ENCODE assay signal across 8 cellular contexts in genomic region chr17:41687828-41688640, GRCh38. TPM values are rescaled to one million over a fixed set of nuclear protein-coding genes. Genes with fewer than 3 reads are reported as not detected.
DNase-seq lines count a peak whose midpoint lies in the region; ATAC-seq and TF ChIP-seq lines count a peak whose summit lies in the region.

No MANE protein-coding gene starts in this region.

- no peaks in the 10 kb centered on the region for H3K27me3 Mint-ChIP-seq in activated CD4-positive, alpha-beta memory T cell treated with anti-CD3 and anti-CD28 coated beads, Interleukin-2, amount 10 ng/mL, durations not matched to agents 7 days and 5 days
- peaks cover 4% of the 10 kb centered on the region for H3K27me3 Mint-ChIP-seq in endodermal cell (ENCODE audit: insufficient read depth)
- H3K27me3 Mint-ChIP-seq in naive thymus-derived CD4-positive, alpha-beta T cell: peaks cover 0 to 9% (median 0%) of the 10 kb centered on the region in 5 donors

- TF ChIP-seq CTCF in C4-2B (conservative IDR thresholded peaks at IDR 0.05) (peak; percentile 77), endodermal cell (conservative IDR thresholded peaks at IDR 0.05) (peak; percentile 49), upper lobe of right lung (IDR thresholded peaks at IDR 0.05) (peak; percentile 35)

- H3K9me3 Mint-ChIP-seq in activated CD4-positive, alpha-beta memory T cell treated with anti-CD3 and anti-CD28 coated beads, Interleukin-2, amount 10 ng/mL, durations not matched to agents 7 days and 5 days: no peaks in the 10 kb centered on the region
- peaks cover 23% of the 10 kb centered on the region for H3K9me3 Mint-ChIP-seq in endodermal cell
- peaks cover 0 to 23% (median 0%) of the 10 kb centered on the region in 11 donors for H3K9me3 Mint-ChIP-seq in naive thymus-derived CD4-positive, alpha-beta T cell

- peaks cover 39% of the 10 kb centered on the region for H3K4me1 Mint-ChIP-seq in activated CD4-positive, alpha-beta memory T cell treated with anti-CD3 and anti-CD28 coated beads, Interleukin-2, amount 10 ng/mL, durations not matched to agents 7 days and 5 days
- peaks cover 9% of the 10 kb centered on the region for H3K4me1 Mint-ChIP-seq in endodermal cell
- peaks cover 13 to 47% (median 35%) of the 10 kb centered on the region in 7 donors for H3K4me1 Mint-ChIP-seq in naive thymus-derived CD4-positive, alpha-beta T cell

- peak overlapping the region; percentile 88 for H3K4me3 Mint-ChIP-seq in activated CD4-positive, alpha-beta memory T cell treated with anti-CD3 and anti-CD28 coated beads, Interleukin-2, amount 10 ng/mL, durations not matched to agents 7 days and 5 days
- H3K4me3 Mint-ChIP-seq in endodermal cell: peak overlapping the region; percentile 99
- peak overlapping the region; percentile 90 to 99 (median 96) for H3K4me3 Mint-ChIP-seq in naive thymus-derived CD4-positive, alpha-beta T cell

- H3K27ac ChIP-seq in C4-2B (peak overlapping the region; percentile 94), endodermal cell (ENCODE audit: low read depth, low read length) (peak overlapping the region; percentile 40), upper lobe of right lung (peak overlapping the region; percentile 100)
- peak overlapping the region; percentile 99 for H3K27ac ChIP-seq in naive thymus-derived CD4-positive, alpha-beta T cell (ENCODE audit: low read depth, low read length)

- intact Hi-C loops in naive thymus-derived CD4-positive, alpha-beta T cell (cut with micrococcal nuclease): loop anchor here (1.0 to 5.0 kb wide), 11 partner anchors 9 to 1699 kb away; partner anchors contain the start of genes ACLY (in 1 of the 2), KLHL11 (in 1 of the 2), NBR1 (in 1 of the 2) and P3H4 (in 1 of the 2)
- intact Hi-C loops in upper lobe of right lung (cut with DNase I): no loop called here

- peaks cover 44% of the 10 kb centered on the region for H3K36me3 Mint-ChIP-seq in activated CD4-positive, alpha-beta memory T cell treated with anti-CD3 and anti-CD28 coated beads, Interleukin-2, amount 10 ng/mL, durations not matched to agents 7 days and 5 days (ENCODE audit: low read depth)
- H3K36me3 Mint-ChIP-seq in endodermal cell (ENCODE audit: low read depth): peaks cover 36% of the 10 kb centered on the region
- peaks cover 8 to 34% (median 33%) of the 10 kb centered on the region in 5 donors for H3K36me3 Mint-ChIP-seq in naive thymus-derived CD4-positive, alpha-beta T cell

- H3K36me3 ChIP-seq in HAP-1 (replicated peaks): peaks cover 42% of the 10 kb centered on the region
- H3K36me3 ChIP-seq in endodermal cell (ENCODE audit: control insufficient read depth, insufficient read depth, low read length): peaks cover 37% of the 10 kb centered on the region
- peaks cover 30 to 43% (median 37%) of the 10 kb centered on the region in 3 experiments for H3K36me3 ChIP-seq in naive thymus-derived CD4-positive, alpha-beta T cell (ENCODE audit: control insufficient read depth in 2 of 3, insufficient read depth in 3 of 3, low read length in 3 of 3)
- H3K36me3 ChIP-seq in upper lobe of right lung: peaks cover 37% of the 10 kb centered on the region

- H3K4me1 ChIP-seq in HAP-1 (peaks cover 10% of the 10 kb centered on the region), endodermal cell (ENCODE audit: control insufficient read depth, insufficient read depth, low read length) (no peaks in the 10 kb centered on the region), upper lobe of right lung (peaks cover 22% of the 10 kb centered on the region)
- peaks cover 22 to 25% of the 10 kb centered on the region in 2 donors for H3K4me1 ChIP-seq in naive thymus-derived CD4-positive, alpha-beta T cell (ENCODE audit: control insufficient read depth in 2 of 2, insufficient read depth in 2 of 2, low read length in 2 of 2)

- in situ Hi-C loops in HAP-1 (cut with MboI; ENCODE audit: low sequenced_read_pairs): no loop called here

- CTCF ChIA-PET in activated CD4-positive, alpha-beta memory T cell treated with anti-CD3 and anti-CD28 coated beads, Interleukin-2, amount 10 ng/mL, durations not matched to agents 7 days and 5 days (lab: Charles Lee): interaction anchor here (0.9 to 17.1 kb wide), 10 partner anchors 9 to 869 kb away, joined by 3 to 395 read pairs (median 8); partner anchors contain the start of genes ACLY and P3H4
- CTCF ChIA-PET in naive thymus-derived CD4-positive, alpha-beta T cell (lab: Charles Lee): interaction anchor here (0.9 to 5.9 kb wide), 5 partner anchors 10 to 832 kb away, joined by 3 to 74 read pairs (median 4); no protein-coding TSS in a partner anchor

- H3K27ac Mint-ChIP-seq in activated CD4-positive, alpha-beta memory T cell treated with anti-CD3 and anti-CD28 coated beads, Interleukin-2, amount 10 ng/mL, durations not matched to agents 7 days and 5 days: peak overlapping the region; percentile 98
- H3K27ac Mint-ChIP-seq in endodermal cell: peak overlapping the region; percentile 96
- H3K27ac Mint-ChIP-seq in naive thymus-derived CD4-positive, alpha-beta T cell: peak overlapping the region; percentile 98 to 99 (median 99)

- 0 to 13% methylated on average over 5 to 23 of the region's 23 CpGs for WGBS in endodermal cell (ENCODE audit: insufficient coverage in 1 of 2, insufficient read length in 1 of 2), 2 experiments

- peak overlapping the region; percentile 41 for H3K9ac ChIP-seq in endodermal cell (ENCODE audit: extremely low read depth, low read length, poor library complexity, severe bottlenecking)

- peak; percentile 1 for ATAC-seq in naive thymus-derived CD4-positive, alpha-beta T cell
- ATAC-seq in upper lobe of right lung (peak; percentile 0), GM19035 (IDR thresholded peaks at IDR 0.05; ENCODE audit: unreplicated experiment) (no peak)

- H3K4me3 ChIP-seq in HAP-1 (peak overlapping the region; percentile 100), endodermal cell (ENCODE audit: low read length) (peak overlapping the region; percentile 93), upper lobe of right lung (peak overlapping the region; percentile 81)
- peak overlapping the region; percentile 79 for H3K4me3 ChIP-seq in naive thymus-derived CD4-positive, alpha-beta T cell (ENCODE audit: low read length)

- DNase-seq in HAP-1 (ENCODE audit: low spot score in 2 of 2): peak in 1 of 2 experiments; percentile 32
- DNase-seq in NCI-H2196 (lab: John Stamatoyannopoulos, UW; ENCODE audit: unreplicated experiment): peak; percentile 36
- peak; percentile 67 for DNase-seq in activated CD4-positive, alpha-beta memory T cell treated with anti-CD3 and anti-CD28 coated beads, Interleukin-2, amount 10 ng/mL, durations not matched to agents 7 days and 5 days
- peak; percentile 66 for DNase-seq in endodermal cell
- peak in 7 of 9 donors; percentile 29 to 76 (median 66) for DNase-seq in naive thymus-derived CD4-positive, alpha-beta T cell
- DNase-seq in upper lobe of right lung: peak; percentile 74

- POLR2A ChIA-PET in activated CD4-positive, alpha-beta memory T cell treated with anti-CD3 and anti-CD28 coated beads, Interleukin-2, amount 10 ng/mL, durations not matched to agents 7 days and 5 days (lab: Charles Lee): interaction anchor here (0.6 to 6.9 kb wide), 34 partner anchors 9 to 1470 kb away, joined by 3 to 494 read pairs (median 6); partner anchors contain the start of genes ACLY, CCR7, CNP and DHX58
- POLR2A ChIA-PET in naive thymus-derived CD4-positive, alpha-beta T cell (lab: Charles Lee): interaction anchor here (0.6 to 7.3 kb wide), 50 partner anchors 10 to 1771 kb away, joined by 3 to 255 read pairs (median 4); partner anchors contain the start of genes BECN1, DNAJC7, FKBP10 and JUP

- H3K9me3 ChIP-seq in HAP-1: no peaks in the 10 kb centered on the region
- H3K9me3 ChIP-seq in endodermal cell (ENCODE audit: control insufficient read depth, low read length): peaks cover 7% of the 10 kb centered on the region
- H3K9me3 ChIP-seq in naive thymus-derived CD4-positive, alpha-beta T cell (ENCODE audit: control insufficient read depth in 2 of 3, low read length in 3 of 3): no peaks in the 10 kb centered on the region
- no peaks in the 10 kb centered on the region for H3K9me3 ChIP-seq in upper lobe of right lung

- H3K27me3 ChIP-seq in HAP-1 (ENCODE audit: low read depth): no peaks in the 10 kb centered on the region
- no peaks in the 10 kb centered on the region for H3K27me3 ChIP-seq in endodermal cell (ENCODE audit: control insufficient read depth, insufficient read depth, low read length, poor library complexity, severe bottlenecking)
- H3K27me3 ChIP-seq in naive thymus-derived CD4-positive, alpha-beta T cell (ENCODE audit: control insufficient read depth in 2 of 2, insufficient read depth in 2 of 2, low read length in 2 of 2): no peaks in the 10 kb centered on the region
- H3K27me3 ChIP-seq in upper lobe of right lung: no peaks in the 10 kb centered on the region

RNA-seq across cellular contexts. Expression of gene EIF1, which starts 0.7 kb away (rescaled TPM):
- 100 to 1,000 TPM; 933 to 950 TPM for total RNA-seq in activated CD4-positive, alpha-beta memory T cell treated with anti-CD3 and anti-CD28 coated beads, Interleukin-2, amount 10 ng/mL, durations not matched to agents 7 days and 5 days
- total RNA-seq in endodermal cell (100 to 1,000 TPM; 526 to 573 TPM), upper lobe of right lung (974 TPM)
- polyA plus RNA-seq in endodermal cell (2013, experiment 1 of 2): 718 TPM
- 619 TPM for polyA plus RNA-seq in endodermal cell (2013, experiment 2 of 2)
- total RNA-seq in naive thymus-derived CD4-positive, alpha-beta T cell: 1,000 to 10,000 TPM in 2 of 5 experiments, 100 to 1,000 TPM in 3; 710 to 2,222 (median 934) TPM
- 1,000 to 10,000 TPM in 1 of 2 donors, 100 to 1,000 TPM in 1; 774 to 1,284 TPM for polyA plus RNA-seq in naive thymus-derived CD4-positive, alpha-beta T cell

RNA-seq across cellular contexts. Expression of gene GAST, which starts 24.1 kb away (rescaled TPM):
- total RNA-seq in activated CD4-positive, alpha-beta memory T cell treated with anti-CD3 and anti-CD28 coated beads, Interleukin-2, amount 10 ng/mL, durations not matched to agents 7 days and 5 days: not detected
- total RNA-seq in endodermal cell (not detected), upper lobe of right lung (not detected)
- polyA plus RNA-seq in endodermal cell (2013, experiment 1 of 2): not detected
- polyA plus RNA-seq in endodermal cell (2013, experiment 2 of 2): not detected
- total RNA-seq in naive thymus-derived CD4-positive, alpha-beta T cell: not detected
- not detected for polyA plus RNA-seq in naive thymus-derived CD4-positive, alpha-beta T cell

RNA-seq across cellular contexts. Expression of gene HAP1, which starts 46.4 kb away (rescaled TPM):
- total RNA-seq in activated CD4-positive, alpha-beta memory T cell treated with anti-CD3 and anti-CD28 coated beads, Interleukin-2, amount 10 ng/mL, durations not matched to agents 7 days and 5 days: under 1 TPM; 0.05 TPM
- total RNA-seq in endodermal cell (1 to 10 TPM; 1.7 TPM), upper lobe of right lung (0.58 TPM)
- polyA plus RNA-seq in endodermal cell (2013, experiment 1 of 2): 0.82 TPM
- polyA plus RNA-seq in endodermal cell (2013, experiment 2 of 2): 0.66 TPM
- total RNA-seq in naive thymus-derived CD4-positive, alpha-beta T cell: under 1 TPM in 1 of 5 experiments, not detected in 4; 0.08 TPM
- not detected for polyA plus RNA-seq in naive thymus-derived CD4-positive, alpha-beta T cell

Comparison
In these comparisons a context has a peak if more than half of its experiments do, and no peak if none do; other contexts are left out.
1. H3K27ac ChIP-seq: peak in every context shown above with its lines; median percentile 100 in upper lobe of right lung; 99 in naive thymus-derived CD4-positive, alpha-beta T cell; 94 in C4-2B; 40 in endodermal cell.